Comparison of ENCODE assay signal across 1 cellular context in genomic region chr4:78748361-78748760, GRCh38.
TF ChIP-seq lines count a peak whose summit lies in the region.

No MANE protein-coding gene starts in this region.

TF ChIP-seq in IMR-90, 13 proteins besides CTCF, POLR2A, EP300 and RAD21:
- TF ChIP-seq MXI1 (IDR thresholded peaks at IDR 0.05; ENCODE audit: borderline replicate concordance, low read depth, low read length): no peak
- TF ChIP-seq CEBPB (IDR thresholded peaks at IDR 0.05; ENCODE audit: low read depth, low read length): no peak
- no peak for TF ChIP-seq CHD1 (IDR thresholded peaks at IDR 0.05; ENCODE audit: low read depth, low read length)
- TF ChIP-seq FOS (IDR thresholded peaks at IDR 0.05; ENCODE audit: low read depth, low read length): no peak
- no peak for TF ChIP-seq SMC3 (IDR thresholded peaks at IDR 0.05; ENCODE audit: low read depth, low read length)
- TF ChIP-seq ELK1 (IDR thresholded peaks at IDR 0.05; ENCODE audit: borderline replicate concordance, low read depth, low read length): no peak
- TF ChIP-seq RFX5 (IDR thresholded peaks at IDR 0.05; ENCODE audit: low read depth, low read length): no peak
- TF ChIP-seq RCOR1 (IDR thresholded peaks at IDR 0.05; ENCODE audit: insufficient replicate concordance, low read length): no peak
- no peak for TF ChIP-seq MAZ (IDR thresholded peaks at IDR 0.05; ENCODE audit: borderline replicate concordance, low read depth, low read length)
- TF ChIP-seq MAFK (IDR thresholded peaks at IDR 0.05; ENCODE audit: low read depth, low read length): no peak
- TF ChIP-seq NFE2L2 (IDR thresholded peaks at IDR 0.05; ENCODE audit: low read depth, low read length): no peak
- TF ChIP-seq BHLHE40 (IDR thresholded peaks at IDR 0.05; ENCODE audit: low read depth, low read length): no peak
- TF ChIP-seq USF2 (IDR thresholded peaks at IDR 0.05; ENCODE audit: low read depth, low read length): no peak
